In genomic region chr1:156766288-156767100, GRCh38 we compare ENCODE assay signal across 1 cellular context.
TF ChIP-seq lines count a peak whose summit lies in the region.

No MANE protein-coding gene starts in this region.

TF ChIP-seq in GM23338, 12 proteins besides CTCF, POLR2A, EP300 and RAD21 (continued from another document):
- TF ChIP-seq ZNF462 (CRISPR knock-in tag; IDR thresholded peaks at IDR 0.05) (no peak), STAT1 (IDR thresholded peaks at IDR 0.05; ENCODE audit: unreplicated experiment) (no peak), ETS1 (IDR thresholded peaks at IDR 0.05) (no peak), CREB1 (CRISPR knock-in tag; IDR thresholded peaks at IDR 0.05; ENCODE audit: low read depth) (no peak), JUNB (IDR thresholded peaks at IDR 0.05; ENCODE audit: unreplicated experiment) (no peak), EZH2 (IDR thresholded peaks at IDR 0.05; ENCODE audit: low read depth, unreplicated experiment) (no peak)
